In the genomic region with DNA sequence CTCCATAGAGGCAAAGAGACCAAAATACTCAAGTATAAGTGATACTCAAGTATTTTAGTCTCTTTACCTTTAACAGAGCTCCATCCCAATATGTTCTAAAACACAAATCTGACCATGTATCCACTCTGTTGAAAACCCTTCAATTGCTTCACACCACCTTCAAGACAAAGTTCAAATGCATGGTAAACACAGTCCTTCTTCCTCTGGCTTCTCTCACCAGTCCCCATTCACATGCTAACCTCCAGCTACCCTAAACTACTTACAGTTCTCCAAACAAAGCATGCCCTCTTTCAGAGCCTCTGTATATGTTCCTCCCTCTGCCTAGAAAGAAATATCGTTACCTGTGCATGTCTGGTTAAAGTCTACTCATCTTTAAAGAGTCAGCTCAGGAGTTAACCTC, we compare ENCODE assay signal across 1 cellular context.
TF ChIP-seq lines count a peak whose summit lies in the region.

No MANE protein-coding gene starts in this region.

TF ChIP-seq in liver, 16 proteins besides CTCF, POLR2A, EP300 and RAD21 (continued from another document):
- no peak for TF ChIP-seq NR2F2 (IDR thresholded peaks at IDR 0.05)
- no peak for TF ChIP-seq ATF3 (IDR thresholded peaks at IDR 0.05)
- TF ChIP-seq FOXA1 (IDR thresholded peaks at IDR 0.05), result no peak
- no peak for TF ChIP-seq YY1 (IDR thresholded peaks at IDR 0.05)
- no peak for TF ChIP-seq TAF1 (conservative IDR thresholded peaks at IDR 0.05)
- no peak for TF ChIP-seq EGR1 (IDR thresholded peaks at IDR 0.05; ENCODE audit: low read depth in 2 of 2)
- TF ChIP-seq, protein P1, sequence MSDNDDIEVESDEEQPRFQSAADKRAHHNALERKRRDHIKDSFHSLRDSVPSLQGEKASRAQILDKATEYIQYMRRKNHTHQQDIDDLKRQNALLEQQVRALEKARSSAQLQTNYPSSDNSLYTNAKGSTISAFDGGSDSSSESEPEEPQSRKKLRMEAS (IDR thresholded peaks at IDR 0.05), result no peak
